Comparison of ENCODE assay signal across 8 cellular contexts in the genomic region with DNA sequence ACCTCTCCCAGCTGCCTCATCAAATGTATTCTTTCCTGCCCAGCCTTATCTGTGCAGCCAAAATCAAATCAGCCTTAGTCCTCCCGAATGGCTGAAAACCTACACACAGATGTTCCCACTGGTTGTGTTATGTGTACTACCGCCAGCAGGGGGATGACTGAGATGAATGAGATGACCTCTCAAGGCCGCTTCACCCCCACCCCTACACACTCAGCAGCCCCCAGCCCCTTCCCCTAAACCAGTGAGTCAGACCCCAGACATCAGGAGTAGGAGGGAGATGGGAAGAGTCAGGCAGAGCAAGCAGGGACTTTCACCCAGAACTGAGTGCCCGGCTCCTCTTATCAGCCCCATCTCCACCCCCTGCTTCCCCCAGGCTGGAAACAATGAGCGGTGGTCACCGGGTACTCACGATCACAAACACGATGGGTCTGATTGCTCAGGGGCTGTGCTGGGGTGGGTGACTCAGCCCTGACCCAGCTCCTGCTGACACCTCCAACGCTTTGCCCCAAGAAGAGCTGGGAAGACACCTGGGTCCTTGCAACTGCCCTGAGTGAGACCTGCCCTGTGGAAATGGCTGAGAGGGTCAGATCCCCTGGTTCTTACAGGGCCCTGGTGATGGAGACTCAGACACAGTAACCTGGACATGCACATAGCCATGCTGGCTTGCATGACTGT. TPM values are rescaled to one million over a fixed set of nuclear protein-coding genes. Genes with fewer than 3 reads are reported as not detected.
DNase-seq lines count a peak whose midpoint lies in the region; ATAC-seq and TF ChIP-seq lines count a peak whose summit lies in the region.

No MANE protein-coding gene starts in this region.

- no peaks in the 10 kb centered on the region for H3K36me3 ChIP-seq in CD4-positive, alpha-beta memory T cell (ENCODE audit: insufficient read depth, low read length)

- intact Hi-C loops in CD4-positive, alpha-beta memory T cell (cut with micrococcal nuclease), result no loop called here

- H3K27me3 Mint-ChIP-seq in CD4-positive, alpha-beta memory T cell, result no peaks in the 10 kb centered on the region
- H3K27me3 Mint-ChIP-seq in glutamatergic neuron (ENCODE audit: unreplicated experiment), result peaks cover 8% of the 10 kb centered on the region

- DNase-seq in CD4-positive, alpha-beta memory T cell, result peak in 3 of 5 donors; percentile 33 to 85 (median 41)
- peak; percentile 60 for DNase-seq in M059J (ENCODE audit: low read depth)
- DNase-seq in activated T-cell treated with anti-CD3 and anti-CD28 coated beads for 4 hours, result peak; percentile 79
- DNase-seq in glutamatergic neuron, result no peak
- DNase-seq in stimulated activated CD8-positive, alpha-beta memory T cell treated with anti-CD3 and anti-CD28 coated beads, Interleukin-12 subunit alpha, Interleukin-12 subunit beta, amount 100 ng/mL, for 24 hours (ENCODE audit: extremely low read depth), result peak; percentile 62
- DNase-seq in retina, result no peak
- no peak for DNase-seq in NCI-H1092 treated with DMSO at 0.1 percent for 48 hours (lab: John Stamatoyannopoulos, UW)

- no peaks in the 10 kb centered on the region for H3K27me3 ChIP-seq in CD4-positive, alpha-beta memory T cell (ENCODE audit: insufficient read depth, low read length)

- H3K9me3 Mint-ChIP-seq in CD4-positive, alpha-beta memory T cell, result no peaks in the 10 kb centered on the region
- peaks cover 2% of the 10 kb centered on the region for H3K9me3 Mint-ChIP-seq in glutamatergic neuron (ENCODE audit: unreplicated experiment)

- POLR2A ChIA-PET in CD4-positive, alpha-beta memory T cell (lab: Charles Lee; ENCODE audit: partially characterized antibody), result interaction anchor here (0.8 to 35.3 kb wide), 7 partner anchors 13 to 407 kb away, joined by 3 to 1191 read pairs (median 7); partner anchors contain the start of genes C10orf105, PSAP, SLC29A3 and VSIR

- H3K4me1 Mint-ChIP-seq in CD4-positive, alpha-beta memory T cell, result peaks cover 51 to 95% (median 70%) of the 10 kb centered on the region in 4 donors
- H3K4me1 Mint-ChIP-seq in glutamatergic neuron (ENCODE audit: low read depth, unreplicated experiment), result peaks cover 21% of the 10 kb centered on the region

- H3K4me1 ChIP-seq in CD4-positive, alpha-beta memory T cell (ENCODE audit: insufficient read depth, low read length), result peaks cover 90% of the 10 kb centered on the region

- CTCF ChIA-PET in CD4-positive, alpha-beta memory T cell (lab: Charles Lee; ENCODE audit: partially characterized antibody), result interaction anchor here (0.8 to 15.7 kb wide), 18 partner anchors 10 to 47 kb away, joined by 3 to 177 read pairs (median 6); partner anchors contain the start of genes C10orf105 and VSIR

- H3K27ac ChIP-seq in CD4-positive, alpha-beta memory T cell (ENCODE audit: low read depth, low read length), result peak overlapping the region; percentile 73

- H3K36me3 Mint-ChIP-seq in CD4-positive, alpha-beta memory T cell, result peaks cover 0 to 3% of the 10 kb centered on the region in 2 donors
- peaks cover 10% of the 10 kb centered on the region for H3K36me3 Mint-ChIP-seq in glutamatergic neuron (ENCODE audit: unreplicated experiment)

- no peaks in the 10 kb centered on the region for H3K9me3 ChIP-seq in CD4-positive, alpha-beta memory T cell (ENCODE audit: control insufficient read depth in 1 of 2, low read length in 2 of 2)

- H3K27ac Mint-ChIP-seq in CD4-positive, alpha-beta memory T cell, result peak overlapping the region; percentile 96 to 99 (median 98)
- no peak overlapping the region for H3K27ac Mint-ChIP-seq in glutamatergic neuron (ENCODE audit: unreplicated experiment)

- no peak for ATAC-seq in HG03139 (IDR thresholded peaks at IDR 0.05; ENCODE audit: unreplicated experiment)

- peak overlapping the region in 7 of 8 donors; percentile 75 to 87 (median 80) for H3K4me3 Mint-ChIP-seq in CD4-positive, alpha-beta memory T cell
- peak overlapping the region; percentile 34 for H3K4me3 Mint-ChIP-seq in glutamatergic neuron (ENCODE audit: unreplicated experiment)

- peak overlapping the region; percentile 8 to 30 for H3K4me3 ChIP-seq in CD4-positive, alpha-beta memory T cell (ENCODE audit: low read length in 2 of 2)

- TF ChIP-seq CTCF in glutamatergic neuron (IDR thresholded peaks at IDR 0.05; ENCODE audit: partially characterized antibody, unreplicated experiment), result peak; percentile 53

RNA-seq across cellular contexts. Expression of gene C10orf105, which starts 6.6 kb away (rescaled TPM):
- total RNA-seq in CD4-positive, alpha-beta memory T cell, result under 1 TPM; 0.11 to 0.12 TPM
- under 1 TPM; 0.07 TPM for polyA plus RNA-seq in CD4-positive, alpha-beta memory T cell
- total RNA-seq in M059J (2014; rRNA removed; shearing (Covaris generic)), result not detected in 2 replicates
- not detected for total RNA-seq in glutamatergic neuron (ENCODE audit: unreplicated experiment)

RNA-seq across cellular contexts. Expression of gene VSIR, which starts 47.2 kb away (rescaled TPM):
- 10 to 100 TPM; 97.8 to 98.4 TPM for total RNA-seq in CD4-positive, alpha-beta memory T cell
- polyA plus RNA-seq in CD4-positive, alpha-beta memory T cell, result 100 to 1,000 TPM; 350 to 372 TPM
- 5.3 and 17.1 TPM in 2 replicates for total RNA-seq in M059J (2014; rRNA removed; shearing (Covaris generic))
- 0.29 TPM for total RNA-seq in glutamatergic neuron (ENCODE audit: unreplicated experiment)

Comparison
In these comparisons a context has a peak if more than half of its experiments do, and no peak if none do; other contexts are left out.
1. DNase-seq: peak in CD4-positive, alpha-beta memory T cell (3 of 5), M059J (single experiment), activated T-cell treated with anti-CD3 and anti-CD28 coated beads for 4 hours (single experiment) and stimulated activated CD8-positive, alpha-beta memory T cell treated with anti-CD3 and anti-CD28 coated beads, Interleukin-12 subunit alpha, Interleukin-12 subunit beta, amount 100 ng/mL, for 24 hours (single experiment); none in glutamatergic neuron (single experiment), retina (single experiment) and NCI-H1092 treated with DMSO at 0.1 percent for 48 hours (single experiment).